ENCODE assay signal across 20 cellular contexts in genomic region chrX:19752043-19752442, GRCh38.
A peak's percentile ranks its signal among the peaks of the same experiment; 100 is the strongest.
DNase-seq lines count a peak whose midpoint lies in the region; ATAC-seq and TF ChIP-seq lines count a peak whose summit lies in the region.
"Had no signal": no experiment of that assay in that cellular context is flagged by ENCODE, and none has a peak within 500 bp of the region (broad histone marks: within the 10 kb centered on the region; RNA-seq: fewer than 3 reads in every experiment).

No MANE protein-coding gene starts in this region.

- peaks cover 83% of the 10 kb centered on the region for H3K4me1 Mint-ChIP-seq in activated CD4-positive, alpha-beta T cell treated with anti-CD3 and anti-CD28 coated beads for 36 hours
- peaks cover 89% of the 10 kb centered on the region for H3K4me1 Mint-ChIP-seq in activated CD4-positive, alpha-beta memory T cell treated with anti-CD3 and anti-CD28 coated beads, Interleukin-2, amount 10 ng/mL, durations not matched to agents 7 days and 5 days
- peaks cover 51% of the 10 kb centered on the region for H3K4me1 Mint-ChIP-seq in memory B cell
- H3K4me1 Mint-ChIP-seq: endodermal cell had no signal

- H3K27ac Mint-ChIP-seq in activated CD4-positive, alpha-beta T cell treated with anti-CD3 and anti-CD28 coated beads for 36 hours, result peak overlapping the region; percentile 95
- H3K27ac Mint-ChIP-seq in activated CD4-positive, alpha-beta memory T cell treated with anti-CD3 and anti-CD28 coated beads, Interleukin-2, amount 10 ng/mL, durations not matched to agents 7 days and 5 days, result peak overlapping the region; percentile 99
- H3K27ac Mint-ChIP-seq in memory B cell, result peak overlapping the region; percentile 82
- H3K27ac Mint-ChIP-seq: endodermal cell, progenitor cell of endocrine pancreas had no signal

- H3K36me3 Mint-ChIP-seq in activated CD4-positive, alpha-beta T cell treated with anti-CD3 and anti-CD28 coated beads for 36 hours (ENCODE audit: low read depth), result peaks cover 28% of the 10 kb centered on the region
- H3K36me3 Mint-ChIP-seq in activated CD4-positive, alpha-beta memory T cell treated with anti-CD3 and anti-CD28 coated beads, Interleukin-2, amount 10 ng/mL, durations not matched to agents 7 days and 5 days (ENCODE audit: low read depth), result peaks cover 56% of the 10 kb centered on the region
- H3K36me3 Mint-ChIP-seq in memory B cell, result peaks cover 4% of the 10 kb centered on the region

- H3K9me3 Mint-ChIP-seq in activated CD4-positive, alpha-beta T cell treated with anti-CD3 and anti-CD28 coated beads for 36 hours (ENCODE audit: low read depth), result peaks cover 2% of the 10 kb centered on the region
- no peaks in the 10 kb centered on the region for H3K9me3 Mint-ChIP-seq in activated CD4-positive, alpha-beta memory T cell treated with anti-CD3 and anti-CD28 coated beads, Interleukin-2, amount 10 ng/mL, durations not matched to agents 7 days and 5 days
- peaks cover 1% of the 10 kb centered on the region for H3K9me3 Mint-ChIP-seq in memory B cell

- H3K36me3 ChIP-seq in DOHH2 (ENCODE audit: control insufficient read depth, low read length) (peaks cover 10% of the 10 kb centered on the region), SK-N-SH (replicated peaks in 1 of 2; ENCODE audit: control insufficient read depth in 1 of 2, insufficient read depth in 2 of 2, low read length in 1 of 2) (no peaks in the 10 kb centered on the region)
- H3K36me3 ChIP-seq: upper lobe of left lung had no signal

- ATAC-seq in activated CD4-positive, alpha-beta T cell treated with anti-CD3 and anti-CD28 coated beads for 36 hours, result no peak
- no peak for ATAC-seq in memory B cell (ENCODE audit: low read depth)
- ATAC-seq: SK-N-SH treated with all-trans-retinoic acid at 6 μM for 48 hours had no signal

- H3K4me3 Mint-ChIP-seq in activated CD4-positive, alpha-beta T cell treated with anti-CD3 and anti-CD28 coated beads for 36 hours, result no peak overlapping the region
- H3K4me3 Mint-ChIP-seq in activated CD4-positive, alpha-beta memory T cell treated with anti-CD3 and anti-CD28 coated beads, Interleukin-2, amount 10 ng/mL, durations not matched to agents 7 days and 5 days, result peak overlapping the region; percentile 16
- H3K4me3 Mint-ChIP-seq in memory B cell, result no peak overlapping the region
- H3K4me3 Mint-ChIP-seq: endodermal cell, neural crest cell had no signal

- peak overlapping the region; percentile 97 for H3K27ac ChIP-seq in DOHH2 (ENCODE audit: low read depth, low read length)
- no peak overlapping the region; a peak in 1 of 4 replicates for H3K27ac ChIP-seq in SK-N-SH (ENCODE audit: low read depth in 2 of 2, low read length in 1 of 2)
- H3K27ac ChIP-seq: upper lobe of left lung had no signal

- H3K9me3 ChIP-seq in DOHH2 (ENCODE audit: control insufficient read depth, insufficient read depth, low read length) (peaks cover 5% of the 10 kb centered on the region; the same call in 1 of the 2 replicates), SK-N-SH (no peaks in the 10 kb centered on the region; the same call in 1 of the 2 replicates)

- H3K9me2 ChIP-seq in DOHH2 (replicated peaks; ENCODE audit: control insufficient read depth, low read length), result no peaks in the 10 kb centered on the region
- no peaks in the 10 kb centered on the region for H3K9me2 ChIP-seq in SK-N-SH

- H3K9ac ChIP-seq in SK-N-SH, result no peak overlapping the region

- CTCF ChIA-PET in activated CD4-positive, alpha-beta T cell treated with anti-CD3 and anti-CD28 coated beads for 36 hours (lab: Charles Lee), result no interaction called here
- CTCF ChIA-PET in activated CD4-positive, alpha-beta memory T cell treated with anti-CD3 and anti-CD28 coated beads, Interleukin-2, amount 10 ng/mL, durations not matched to agents 7 days and 5 days (lab: Charles Lee), result no interaction called here
- CTCF ChIA-PET in SK-N-SH (lab: Yijun Ruan, JAX), result interaction anchor here (1.9 kb wide), 1 partner anchor 14 kb away, joined by 5 read pairs; no protein-coding TSS in a partner anchor

- no peaks in the 10 kb centered on the region for H3K27me3 Mint-ChIP-seq in activated CD4-positive, alpha-beta T cell treated with anti-CD3 and anti-CD28 coated beads for 36 hours
- H3K27me3 Mint-ChIP-seq in activated CD4-positive, alpha-beta memory T cell treated with anti-CD3 and anti-CD28 coated beads, Interleukin-2, amount 10 ng/mL, durations not matched to agents 7 days and 5 days, result no peaks in the 10 kb centered on the region
- H3K27me3 Mint-ChIP-seq in memory B cell, result no peaks in the 10 kb centered on the region
- H3K27me3 Mint-ChIP-seq: progenitor cell of endocrine pancreas had no signal

- H3K27me3 ChIP-seq in DOHH2 (ENCODE audit: control insufficient read depth, low read length) (no peaks in the 10 kb centered on the region), SK-N-SH (ENCODE audit: insufficient read depth) (no peaks in the 10 kb centered on the region)
- H3K27me3 ChIP-seq: upper lobe of left lung had no signal

- H4K20me1 ChIP-seq in DOHH2 (ENCODE audit: control insufficient read depth, insufficient read depth, low read depth, low read length) (no peaks in the 10 kb centered on the region), SK-N-SH (ENCODE audit: insufficient read depth) (no peaks in the 10 kb centered on the region)

- 45% methylated on average over 3 of the region's 3 CpGs for WGBS in SK-N-SH (ENCODE audit: low lambda C conversion rate)

- TF ChIP-seq EP300 in SK-N-SH (IDR thresholded peaks at IDR 0.05; ENCODE audit: borderline replicate concordance in 1 of 2, low read depth in 1 of 2, low read length in 1 of 2), result no peak

- H2AFZ ChIP-seq in SK-N-SH (ENCODE audit: low read depth), result no peak overlapping the region

- H3K4me2 ChIP-seq in DOHH2 (ENCODE audit: low read length) (peak overlapping the region; percentile 89), SK-N-SH (no peak overlapping the region)

- no peak for TF ChIP-seq CTCF in DOHH2 (IDR thresholded peaks at IDR 0.05; ENCODE audit: low read depth, low read length, poor library complexity, severe bottlenecking)
- no peak for TF ChIP-seq CTCF in SK-N-SH (IDR thresholded peaks at IDR 0.05)

- H3K4me1 ChIP-seq in DOHH2 (ENCODE audit: control insufficient read depth, low read length) (peaks cover 100% of the 10 kb centered on the region), SK-N-SH (ENCODE audit: control insufficient read depth in 1 of 2, insufficient read depth in 2 of 2, low read depth in 1 of 2, low read length in 1 of 2) (peaks cover 0 to 5% of the 10 kb centered on the region in 2 experiments; a peak in 1 of 4 replicates)
- H3K4me1 ChIP-seq: upper lobe of left lung had no signal

- intact Hi-C loops in activated CD4-positive, alpha-beta T cell treated with anti-CD3 and anti-CD28 coated beads for 36 hours (cut with DNase I, micrococcal nuclease), result no loop called here

- no peak for TF ChIP-seq RAD21 in SK-N-SH (IDR thresholded peaks at IDR 0.05; ENCODE audit: low read length)

- H3K79me2 ChIP-seq in DOHH2 (ENCODE audit: control insufficient read depth, low read length), result peaks cover 59% of the 10 kb centered on the region
- no peaks in the 10 kb centered on the region for H3K79me2 ChIP-seq in SK-N-SH (ENCODE audit: insufficient read depth)

- H3F3A ChIP-seq in DOHH2 (ENCODE audit: control insufficient read depth, insufficient read depth) (peaks cover 55% of the 10 kb centered on the region), SK-N-SH (replicated peaks; ENCODE audit: insufficient read depth) (no peaks in the 10 kb centered on the region)

- H3K4me3 ChIP-seq in DOHH2 (ENCODE audit: low read length) (peak overlapping the region; percentile 68), SK-N-SH (ENCODE audit: low read depth in 2 of 2, low read length in 1 of 2) (no peak overlapping the region)
- H3K4me3 ChIP-seq: upper lobe of left lung had no signal

- POLR2A ChIA-PET in activated CD4-positive, alpha-beta T cell treated with anti-CD3 and anti-CD28 coated beads for 36 hours (lab: Charles Lee), result interaction anchor here (0.6 to 1.1 kb wide), 2 partner anchors 8 to 23 kb away, joined by 3 to 6 read pairs; no protein-coding TSS in a partner anchor
- POLR2A ChIA-PET in activated CD4-positive, alpha-beta memory T cell treated with anti-CD3 and anti-CD28 coated beads, Interleukin-2, amount 10 ng/mL, durations not matched to agents 7 days and 5 days (lab: Charles Lee), result interaction anchor here (2.1 to 3.4 kb wide), 3 partner anchors 8 to 47 kb away, joined by 11 to 17 read pairs (median 11); no protein-coding TSS in a partner anchor
- POLR2A ChIA-PET in SK-N-SH (lab: Yijun Ruan, JAX), result interaction anchor here (0.7 kb wide), 1 partner anchor 22 kb away, joined by 3 read pairs; no protein-coding TSS in a partner anchor

- DNase-seq in activated CD4-positive, alpha-beta T cell treated with anti-CD3 and anti-CD28 coated beads for 36 hours, result no peak
- DNase-seq in activated CD4-positive, alpha-beta T cell treated with anti-CD3 and anti-CD28 coated beads, Interleukin-2, amount 50 U/mL, for 48 hours, result no peak
- no peak for DNase-seq in activated CD4-positive, alpha-beta memory T cell treated with anti-CD3 and anti-CD28 coated beads, Interleukin-2, amount 10 ng/mL, durations not matched to agents 7 days and 5 days
- no peak for DNase-seq in memory B cell (ENCODE audit: low spot score in 2 of 2)
- DNase-seq in islet precursor cell, result no peak
- no peak for DNase-seq in HCEC 1CT
- DNase-seq in SK-N-SH, result no peak
- DNase-seq: 8988T; activated CD4-positive, alpha-beta T cell treated with anti-CD3 and anti-CD28 coated beads, Interleukin-2, amount 50 U/mL, for 1 hour; activated effector memory CD4-positive, alpha-beta T cell treated with anti-CD3 and anti-CD28 coated beads, Interleukin-2, amount 50 U/mL, for 16 hours; endodermal cell; NCI-H1092 treated with DMSO at 0.1 percent for 48 hours; NCI-H2081 treated with DMSO at 0.1 percent for 48 hours; NCI-H510A; RPMI8226; upper lobe of left lung had no signal

TF ChIP-seq in SK-N-SH, 30 proteins besides CTCF, POLR2A, EP300 and RAD21 (continues in another document):
- TF ChIP-seq, protein P1, sequence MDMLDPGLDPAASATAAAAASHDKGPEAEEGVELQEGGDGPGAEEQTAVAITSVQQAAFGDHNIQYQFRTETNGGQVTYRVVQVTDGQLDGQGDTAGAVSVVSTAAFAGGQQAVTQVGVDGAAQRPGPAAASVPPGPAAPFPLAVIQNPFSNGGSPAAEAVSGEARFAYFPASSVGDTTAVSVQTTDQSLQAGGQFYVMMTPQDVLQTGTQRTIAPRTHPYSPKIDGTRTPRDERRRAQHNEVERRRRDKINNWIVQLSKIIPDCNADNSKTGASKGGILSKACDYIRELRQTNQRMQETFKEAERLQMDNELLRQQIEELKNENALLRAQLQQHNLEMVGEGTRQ (IDR thresholded peaks at IDR 0.05; ENCODE audit: borderline replicate concordance, low read depth, low read length), result no peak
